ENCODE assay signal across 1 cellular context in the genomic region with DNA sequence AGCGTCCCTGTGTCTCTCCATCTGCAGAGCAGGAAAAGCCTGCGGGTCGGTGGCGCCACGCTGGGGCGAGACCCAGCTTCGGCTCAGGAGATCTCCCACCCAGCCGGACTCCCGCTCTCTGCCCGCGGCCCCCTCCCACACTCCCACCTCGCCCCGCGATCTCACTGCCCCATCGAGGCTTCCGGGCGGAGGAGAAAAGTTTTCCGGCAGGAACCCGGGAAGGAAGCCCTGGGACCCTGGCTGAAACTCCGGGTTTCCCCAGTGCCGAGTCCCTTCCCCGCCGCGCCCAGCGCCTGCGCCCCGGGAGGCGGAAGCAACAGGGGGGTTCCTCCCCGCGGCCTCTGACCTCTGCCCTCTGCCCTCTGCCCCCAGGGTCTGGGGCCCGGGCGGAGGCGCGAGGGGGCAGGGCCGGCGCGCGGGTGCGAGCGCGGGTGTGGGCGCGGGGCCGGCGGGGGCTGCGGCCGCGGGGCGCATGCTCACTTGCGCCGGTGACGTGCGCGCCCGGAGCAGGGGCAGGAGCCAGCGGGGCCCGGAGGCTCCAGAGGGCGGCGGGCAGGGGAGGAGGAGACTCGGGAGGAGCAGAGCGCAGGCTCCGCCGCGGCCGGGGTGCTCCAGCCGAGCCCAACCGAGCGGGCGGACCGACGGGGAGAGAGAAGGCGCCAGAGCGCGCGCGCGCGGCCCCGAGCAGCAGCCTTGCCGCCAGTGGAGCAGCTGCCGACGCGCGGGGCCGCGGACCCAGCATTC.
TF ChIP-seq lines count a peak whose summit lies in the region.

A gene (plus strand): TSS at position 541 of the 744 bp plus-strand sequence. CDS start 379 bp downstream, outside the sequence.

TF ChIP-seq in HepG2, 621 proteins besides CTCF, POLR2A, EP300 and RAD21 (continued from another document and continues in another):
- TF ChIP-seq, protein P1, sequence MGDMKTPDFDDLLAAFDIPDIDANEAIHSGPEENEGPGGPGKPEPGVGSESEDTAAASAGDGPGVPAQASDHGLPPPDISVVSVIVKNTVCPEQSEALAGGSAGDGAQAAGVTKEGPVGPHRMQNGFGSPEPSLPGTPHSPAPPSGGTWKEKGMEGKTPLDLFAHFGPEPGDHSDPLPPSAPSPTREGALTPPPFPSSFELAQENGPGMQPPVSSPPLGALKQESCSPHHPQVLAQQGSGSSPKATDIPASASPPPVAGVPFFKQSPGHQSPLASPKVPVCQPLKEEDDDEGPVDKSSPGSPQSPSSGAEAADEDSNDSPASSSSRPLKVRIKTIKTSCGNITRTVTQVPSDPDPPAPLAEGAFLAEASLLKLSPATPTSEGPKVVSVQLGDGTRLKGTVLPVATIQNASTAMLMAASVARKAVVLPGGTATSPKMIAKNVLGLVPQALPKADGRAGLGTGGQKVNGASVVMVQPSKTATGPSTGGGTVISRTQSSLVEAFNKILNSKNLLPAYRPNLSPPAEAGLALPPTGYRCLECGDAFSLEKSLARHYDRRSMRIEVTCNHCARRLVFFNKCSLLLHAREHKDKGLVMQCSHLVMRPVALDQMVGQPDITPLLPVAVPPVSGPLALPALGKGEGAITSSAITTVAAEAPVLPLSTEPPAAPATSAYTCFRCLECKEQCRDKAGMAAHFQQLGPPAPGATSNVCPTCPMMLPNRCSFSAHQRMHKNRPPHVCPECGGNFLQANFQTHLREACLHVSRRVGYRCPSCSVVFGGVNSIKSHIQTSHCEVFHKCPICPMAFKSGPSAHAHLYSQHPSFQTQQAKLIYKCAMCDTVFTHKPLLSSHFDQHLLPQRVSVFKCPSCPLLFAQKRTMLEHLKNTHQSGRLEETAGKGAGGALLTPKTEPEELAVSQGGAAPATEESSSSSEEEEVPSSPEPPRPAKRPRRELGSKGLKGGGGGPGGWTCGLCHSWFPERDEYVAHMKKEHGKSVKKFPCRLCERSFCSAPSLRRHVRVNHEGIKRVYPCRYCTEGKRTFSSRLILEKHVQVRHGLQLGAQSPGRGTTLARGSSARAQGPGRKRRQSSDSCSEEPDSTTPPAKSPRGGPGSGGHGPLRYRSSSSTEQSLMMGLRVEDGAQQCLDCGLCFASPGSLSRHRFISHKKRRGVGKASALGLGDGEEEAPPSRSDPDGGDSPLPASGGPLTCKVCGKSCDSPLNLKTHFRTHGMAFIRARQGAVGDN (CRISPR knock-in tag; IDR thresholded peaks at IDR 0.05): peak; percentile 85
- TF ChIP-seq RBM22 (optimal IDR thresholded peaks at IDR 0.05; ENCODE audit: low read length) (no peak), RAD51 (IDR thresholded peaks at IDR 0.05; ENCODE audit: borderline replicate concordance) (no peak), ATM (IDR thresholded peaks at IDR 0.05; ENCODE audit: borderline replicate concordance) (no peak), STAG1 (CRISPR knock-in tag; IDR thresholded peaks at IDR 0.05) (peak; percentile 19), ZMAT3 (CRISPR knock-in tag; conservative IDR thresholded peaks at IDR 0.05) (0 out of 2 replicates have a peak, but pooled peaks have one; percentile 23), ZNF841 (CRISPR knock-in tag; IDR thresholded peaks at IDR 0.05; ENCODE audit: borderline replicate concordance) (0 out of 2 replicates have a peak, but pooled peaks have one; percentile 37), TEAD2 (CRISPR knock-in tag; IDR thresholded peaks at IDR 0.05) (no peak), GABPB1 (CRISPR knock-in tag; IDR thresholded peaks at IDR 0.05) (peak; percentile 92), SMAD1 (CRISPR knock-in tag; IDR thresholded peaks at IDR 0.05; ENCODE audit: borderline replicate concordance, low read depth) (no peak), CAMTA2 (CRISPR knock-in tag; IDR thresholded peaks at IDR 0.05; ENCODE audit: borderline replicate concordance) (no peak), ZNF83 (CRISPR knock-in tag; IDR thresholded peaks at IDR 0.05; ENCODE audit: borderline replicate concordance) (no peak), ZNF431 (CRISPR knock-in tag; IDR thresholded peaks at IDR 0.05; ENCODE audit: borderline replicate concordance, low read depth) (no peak), ZNF17 (CRISPR knock-in tag; IDR thresholded peaks at IDR 0.05) (no peak), ZNF569 (CRISPR knock-in tag; IDR thresholded peaks at IDR 0.05; ENCODE audit: borderline replicate concordance) (no peak), DMAP1 (CRISPR knock-in tag; IDR thresholded peaks at IDR 0.05) (peak; percentile 38; the same call in 1 of the 2 replicates), ONECUT2 (CRISPR knock-in tag; IDR thresholded peaks at IDR 0.05) (no peak), SNAI1 (CRISPR knock-in tag; IDR thresholded peaks at IDR 0.05; ENCODE audit: borderline replicate concordance) (0 out of 2 replicates have a peak, but pooled peaks have one; percentile 42), EZH2 (conservative IDR thresholded peaks at IDR 0.05; ENCODE audit: low read depth, low read length) (no peak), FOXM1 (CRISPR knock-in tag; IDR thresholded peaks at IDR 0.05) (no peak), ETV5 (CRISPR knock-in tag; IDR thresholded peaks at IDR 0.05; ENCODE audit: borderline replicate concordance) (peak; percentile 73), ZNF205 (CRISPR knock-in tag; IDR thresholded peaks at IDR 0.05) (no peak), ZNF552 (CRISPR knock-in tag; IDR thresholded peaks at IDR 0.05; ENCODE audit: borderline replicate concordance) (0 out of 2 replicates have a peak, but pooled peaks have one; percentile 29), ZNF350 (CRISPR knock-in tag; IDR thresholded peaks at IDR 0.05; ENCODE audit: borderline replicate concordance, low read depth) (no peak), RARA (CRISPR knock-in tag; IDR thresholded peaks at IDR 0.05) (peak; percentile 66), SIX4 (CRISPR knock-in tag; IDR thresholded peaks at IDR 0.05) (no peak), NFYB (CRISPR knock-in tag; IDR thresholded peaks at IDR 0.05) (no peak), ZNF337 (CRISPR knock-in tag; IDR thresholded peaks at IDR 0.05; ENCODE audit: borderline replicate concordance, low read depth) (no peak), RBAK (CRISPR knock-in tag; IDR thresholded peaks at IDR 0.05) (no peak), SSRP1 (CRISPR knock-in tag; IDR thresholded peaks at IDR 0.05) (no peak), MEIS2 (CRISPR knock-in tag; IDR thresholded peaks at IDR 0.05) (0 out of 2 replicates have a peak, but pooled peaks have one; percentile 38), ZNF24 (IDR thresholded peaks at IDR 0.05) (no peak), BRCA1 (CRISPR knock-in tag; IDR thresholded peaks at IDR 0.05) (no peak), ZNF878 (CRISPR knock-in tag; IDR thresholded peaks at IDR 0.05) (no peak)
- TF ChIP-seq, protein P2, sequence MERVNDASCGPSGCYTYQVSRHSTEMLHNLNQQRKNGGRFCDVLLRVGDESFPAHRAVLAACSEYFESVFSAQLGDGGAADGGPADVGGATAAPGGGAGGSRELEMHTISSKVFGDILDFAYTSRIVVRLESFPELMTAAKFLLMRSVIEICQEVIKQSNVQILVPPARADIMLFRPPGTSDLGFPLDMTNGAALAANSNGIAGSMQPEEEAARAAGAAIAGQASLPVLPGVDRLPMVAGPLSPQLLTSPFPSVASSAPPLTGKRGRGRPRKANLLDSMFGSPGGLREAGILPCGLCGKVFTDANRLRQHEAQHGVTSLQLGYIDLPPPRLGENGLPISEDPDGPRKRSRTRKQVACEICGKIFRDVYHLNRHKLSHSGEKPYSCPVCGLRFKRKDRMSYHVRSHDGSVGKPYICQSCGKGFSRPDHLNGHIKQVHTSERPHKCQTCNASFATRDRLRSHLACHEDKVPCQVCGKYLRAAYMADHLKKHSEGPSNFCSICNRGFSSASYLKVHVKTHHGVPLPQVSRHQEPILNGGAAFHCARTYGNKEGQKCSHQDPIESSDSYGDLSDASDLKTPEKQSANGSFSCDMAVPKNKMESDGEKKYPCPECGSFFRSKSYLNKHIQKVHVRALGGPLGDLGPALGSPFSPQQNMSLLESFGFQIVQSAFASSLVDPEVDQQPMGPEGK (CRISPR knock-in tag; IDR thresholded peaks at IDR 0.05): peak; percentile 91
- TF ChIP-seq, protein P3, sequence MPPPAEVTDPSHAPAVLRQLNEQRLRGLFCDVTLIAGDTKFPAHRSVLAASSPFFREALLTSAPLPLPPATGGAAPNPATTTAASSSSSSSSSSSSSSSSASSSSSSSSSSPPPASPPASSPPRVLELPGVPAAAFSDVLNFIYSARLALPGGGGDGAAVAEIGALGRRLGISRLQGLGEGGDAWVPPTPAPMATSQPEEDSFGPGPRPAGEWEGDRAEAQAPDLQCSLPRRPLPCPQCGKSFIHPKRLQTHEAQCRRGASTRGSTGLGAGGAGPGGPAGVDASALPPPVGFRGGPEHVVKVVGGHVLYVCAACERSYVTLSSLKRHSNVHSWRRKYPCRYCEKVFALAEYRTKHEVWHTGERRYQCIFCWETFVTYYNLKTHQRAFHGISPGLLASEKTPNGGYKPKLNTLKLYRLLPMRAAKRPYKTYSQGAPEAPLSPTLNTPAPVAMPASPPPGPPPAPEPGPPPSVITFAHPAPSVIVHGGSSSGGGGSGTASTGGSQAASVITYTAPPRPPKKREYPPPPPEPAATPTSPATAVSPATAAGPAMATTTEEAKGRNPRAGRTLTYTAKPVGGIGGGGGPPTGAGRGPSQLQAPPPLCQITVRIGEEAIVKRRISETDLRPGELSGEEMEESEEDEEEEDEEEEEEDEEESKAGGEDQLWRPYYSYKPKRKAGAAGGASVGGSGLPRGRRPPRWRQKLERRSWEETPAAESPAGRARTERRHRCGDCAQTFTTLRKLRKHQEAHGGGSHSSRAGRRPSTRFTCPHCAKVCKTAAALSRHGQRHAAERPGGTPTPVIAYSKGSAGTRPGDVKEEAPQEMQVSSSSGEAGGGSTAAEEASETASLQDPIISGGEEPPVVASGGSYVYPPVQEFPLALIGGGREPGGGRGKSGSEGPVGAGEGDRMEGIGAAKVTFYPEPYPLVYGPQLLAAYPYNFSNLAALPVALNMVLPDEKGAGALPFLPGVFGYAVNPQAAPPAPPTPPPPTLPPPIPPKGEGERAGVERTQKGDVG (CRISPR knock-in tag; IDR thresholded peaks at IDR 0.05; ENCODE audit: borderline replicate concordance): no peak
- TF ChIP-seq, protein P4, sequence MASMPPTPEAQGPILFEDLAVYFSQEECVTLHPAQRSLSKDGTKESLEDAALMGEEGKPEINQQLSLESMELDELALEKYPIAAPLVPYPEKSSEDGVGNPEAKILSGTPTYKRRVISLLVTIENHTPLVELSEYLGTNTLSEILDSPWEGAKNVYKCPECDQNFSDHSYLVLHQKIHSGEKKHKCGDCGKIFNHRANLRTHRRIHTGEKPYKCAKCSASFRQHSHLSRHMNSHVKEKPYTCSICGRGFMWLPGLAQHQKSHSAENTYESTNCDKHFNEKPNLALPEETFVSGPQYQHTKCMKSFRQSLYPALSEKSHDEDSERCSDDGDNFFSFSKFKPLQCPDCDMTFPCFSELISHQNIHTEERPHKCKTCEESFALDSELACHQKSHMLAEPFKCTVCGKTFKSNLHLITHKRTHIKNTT (CRISPR knock-in tag; IDR thresholded peaks at IDR 0.05): no peak
- TF ChIP-seq, protein P5, sequence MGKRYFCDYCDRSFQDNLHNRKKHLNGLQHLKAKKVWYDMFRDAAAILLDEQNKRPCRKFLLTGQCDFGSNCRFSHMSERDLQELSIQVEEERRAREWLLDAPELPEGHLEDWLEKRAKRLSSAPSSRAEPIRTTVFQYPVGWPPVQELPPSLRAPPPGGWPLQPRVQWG (CRISPR knock-in tag; IDR thresholded peaks at IDR 0.05; ENCODE audit: borderline replicate concordance, low read depth): no peak
- TF ChIP-seq, protein P6, sequence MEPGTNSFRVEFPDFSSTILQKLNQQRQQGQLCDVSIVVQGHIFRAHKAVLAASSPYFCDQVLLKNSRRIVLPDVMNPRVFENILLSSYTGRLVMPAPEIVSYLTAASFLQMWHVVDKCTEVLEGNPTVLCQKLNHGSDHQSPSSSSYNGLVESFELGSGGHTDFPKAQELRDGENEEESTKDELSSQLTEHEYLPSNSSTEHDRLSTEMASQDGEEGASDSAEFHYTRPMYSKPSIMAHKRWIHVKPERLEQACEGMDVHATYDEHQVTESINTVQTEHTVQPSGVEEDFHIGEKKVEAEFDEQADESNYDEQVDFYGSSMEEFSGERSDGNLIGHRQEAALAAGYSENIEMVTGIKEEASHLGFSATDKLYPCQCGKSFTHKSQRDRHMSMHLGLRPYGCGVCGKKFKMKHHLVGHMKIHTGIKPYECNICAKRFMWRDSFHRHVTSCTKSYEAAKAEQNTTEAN (CRISPR knock-in tag; conservative IDR thresholded peaks at IDR 0.05): no peak
- TF ChIP-seq, protein P7, sequence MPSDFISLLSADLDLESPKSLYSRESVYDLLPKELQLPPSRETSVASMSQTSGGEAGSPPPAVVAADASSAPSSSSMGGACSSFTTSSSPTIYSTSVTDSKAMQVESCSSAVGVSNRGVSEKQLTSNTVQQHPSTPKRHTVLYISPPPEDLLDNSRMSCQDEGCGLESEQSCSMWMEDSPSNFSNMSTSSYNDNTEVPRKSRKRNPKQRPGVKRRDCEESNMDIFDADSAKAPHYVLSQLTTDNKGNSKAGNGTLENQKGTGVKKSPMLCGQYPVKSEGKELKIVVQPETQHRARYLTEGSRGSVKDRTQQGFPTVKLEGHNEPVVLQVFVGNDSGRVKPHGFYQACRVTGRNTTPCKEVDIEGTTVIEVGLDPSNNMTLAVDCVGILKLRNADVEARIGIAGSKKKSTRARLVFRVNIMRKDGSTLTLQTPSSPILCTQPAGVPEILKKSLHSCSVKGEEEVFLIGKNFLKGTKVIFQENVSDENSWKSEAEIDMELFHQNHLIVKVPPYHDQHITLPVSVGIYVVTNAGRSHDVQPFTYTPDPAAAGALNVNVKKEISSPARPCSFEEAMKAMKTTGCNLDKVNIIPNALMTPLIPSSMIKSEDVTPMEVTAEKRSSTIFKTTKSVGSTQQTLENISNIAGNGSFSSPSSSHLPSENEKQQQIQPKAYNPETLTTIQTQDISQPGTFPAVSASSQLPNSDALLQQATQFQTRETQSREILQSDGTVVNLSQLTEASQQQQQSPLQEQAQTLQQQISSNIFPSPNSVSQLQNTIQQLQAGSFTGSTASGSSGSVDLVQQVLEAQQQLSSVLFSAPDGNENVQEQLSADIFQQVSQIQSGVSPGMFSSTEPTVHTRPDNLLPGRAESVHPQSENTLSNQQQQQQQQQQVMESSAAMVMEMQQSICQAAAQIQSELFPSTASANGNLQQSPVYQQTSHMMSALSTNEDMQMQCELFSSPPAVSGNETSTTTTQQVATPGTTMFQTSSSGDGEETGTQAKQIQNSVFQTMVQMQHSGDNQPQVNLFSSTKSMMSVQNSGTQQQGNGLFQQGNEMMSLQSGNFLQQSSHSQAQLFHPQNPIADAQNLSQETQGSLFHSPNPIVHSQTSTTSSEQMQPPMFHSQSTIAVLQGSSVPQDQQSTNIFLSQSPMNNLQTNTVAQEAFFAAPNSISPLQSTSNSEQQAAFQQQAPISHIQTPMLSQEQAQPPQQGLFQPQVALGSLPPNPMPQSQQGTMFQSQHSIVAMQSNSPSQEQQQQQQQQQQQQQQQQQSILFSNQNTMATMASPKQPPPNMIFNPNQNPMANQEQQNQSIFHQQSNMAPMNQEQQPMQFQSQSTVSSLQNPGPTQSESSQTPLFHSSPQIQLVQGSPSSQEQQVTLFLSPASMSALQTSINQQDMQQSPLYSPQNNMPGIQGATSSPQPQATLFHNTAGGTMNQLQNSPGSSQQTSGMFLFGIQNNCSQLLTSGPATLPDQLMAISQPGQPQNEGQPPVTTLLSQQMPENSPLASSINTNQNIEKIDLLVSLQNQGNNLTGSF (CRISPR knock-in tag; IDR thresholded peaks at IDR 0.05): no peak
- TF ChIP-seq, protein P8, sequence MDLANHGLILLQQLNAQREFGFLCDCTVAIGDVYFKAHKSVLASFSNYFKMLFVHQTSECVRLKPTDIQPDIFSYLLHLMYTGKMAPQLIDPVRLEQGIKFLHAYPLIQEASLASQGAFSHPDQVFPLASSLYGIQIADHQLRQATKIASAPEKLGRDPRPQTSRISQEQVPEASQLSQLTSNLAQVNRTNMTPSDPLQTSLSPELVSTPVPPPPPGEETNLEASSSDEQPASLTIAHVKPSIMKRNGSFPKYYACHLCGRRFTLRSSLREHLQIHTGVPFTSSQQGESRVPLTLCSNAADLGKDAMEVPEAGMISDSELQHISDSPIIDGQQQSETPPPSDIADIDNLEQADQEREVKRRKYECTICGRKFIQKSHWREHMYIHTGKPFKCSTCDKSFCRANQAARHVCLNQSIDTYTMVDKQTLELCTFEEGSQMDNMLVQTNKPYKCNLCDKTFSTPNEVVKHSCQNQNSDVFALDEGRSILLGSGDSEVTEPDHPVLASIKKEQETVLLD (CRISPR knock-in tag; IDR thresholded peaks at IDR 0.05; ENCODE audit: low read depth): peak; percentile 94
